ENCODE assay signal across 39 cellular contexts in genomic region chr3:69963643-69964042, GRCh38. TPM values are rescaled to one million over a fixed set of nuclear protein-coding genes. Genes with fewer than 3 reads are reported as not detected.
"Had no signal": no experiment of that assay in that cellular context is flagged by ENCODE, and none has a peak within 500 bp of the region (broad histone marks: within the 10 kb centered on the region; RNA-seq: fewer than 3 reads in every experiment).

No MANE protein-coding gene starts in this region.

- H3K4me1 ChIP-seq: adrenal gland, ascending aorta, body of pancreas, breast epithelium had no signal

- H3K36me3 ChIP-seq: brain microvascular endothelial cell, breast epithelium had no signal

- H3K9me3 ChIP-seq: adrenal gland, ascending aorta, body of pancreas, breast epithelium had no signal

- H3K27ac ChIP-seq: adrenal gland, ascending aorta, body of pancreas, brain microvascular endothelial cell, breast epithelium had no signal

- ATAC-seq: activated naive CD4-positive, alpha-beta T cell treated with anti-CD3 and anti-CD28 coated beads, Interleukin-2, amount 50 U/mL, for 72 hours; activated naive CD8-positive, alpha-beta T cell treated with anti-CD3 and anti-CD28 coated beads, Interleukin-2, amount 50 U/mL, for 24 hours; activated T-cell treated with anti-CD3 and anti-CD28 coated beads, Interleukin-2, amount 50 U/mL, for 4 hours; activated T-cell treated with anti-CD3 and anti-CD28 coated beads, Interleukin-2, amount 50 U/mL, for 72 hours; activated T-helper 17 cell treated with anti-CD3 and anti-CD28 coated beads, Interleukin-2, amount 50 U/mL, for 72 hours; body of pancreas had no signal

- H3K27me3 ChIP-seq: adrenal gland, ascending aorta, body of pancreas, brain microvascular endothelial cell, breast epithelium, cardiac muscle cell had no signal

- H3K4me3 ChIP-seq: adrenal gland, ascending aorta, body of pancreas, breast epithelium, cardiac muscle cell had no signal

- DNase-seq: activated effector memory CD4-positive, alpha-beta T cell treated with anti-CD3 and anti-CD28 coated beads, Interleukin-2, amount 50 U/mL, for 16 hours; activated effector memory CD4-positive, alpha-beta T cell treated with Interleukin-2 at 50 U/mL for 16 hours; activated gamma-delta T cell; activated gamma-delta T cell treated with Interleukin-2 at 50 U/mL for 16 hours; activated naive CD4-positive, alpha-beta T cell; activated naive CD4-positive, alpha-beta T cell treated with anti-CD3 and anti-CD28 coated beads for 36 hours; activated naive CD4-positive, alpha-beta T cell treated with anti-CD3 and anti-CD28 coated beads, Interleukin-2, amount 10 ng/mL, durations not matched to agents 7 days and 5 days; activated naive CD4-positive, alpha-beta T cell treated with anti-CD3 and anti-CD28 coated beads, Interleukin-2, amount 50 U/mL, for 16 hours; activated naive CD4-positive, alpha-beta T cell treated with Interleukin-2 at 50 U/mL for 16 hours; activated naive CD8-positive, alpha-beta T cell treated with anti-CD3 and anti-CD28 coated beads for 36 hours; activated naive CD8-positive, alpha-beta T cell treated with anti-CD3 and anti-CD28 coated beads, Interleukin-2, amount 10 ng/mL, durations not matched to agents 7 days and 5 days; activated naive CD8-positive, alpha-beta T cell treated with anti-CD3 and anti-CD28 coated beads, Interleukin-2, amount 50 U/mL, for 24 hours; activated T-cell treated with anti-CD3 and anti-CD28 coated beads, Interleukin-2, amount 50 U/mL, for 1 hour; activated T-cell treated with anti-CD3 and anti-CD28 coated beads, Interleukin-2, amount 50 U/mL, for 24 hours; activated T-cell treated with anti-CD3 and anti-CD28 coated beads, Interleukin-2, amount 50 U/mL, for 4 hours; activated T-cell treated with anti-CD3 and anti-CD28 coated beads, Interleukin-2, amount 50 U/mL, for 48 hours; activated T-cell treated with anti-CD3 and anti-CD28 coated beads, Interleukin-2, amount 50 U/mL, for 72 hours; adrenal gland; amniotic stem cell; amygdala; anterior cingulate cortex; aorta; body of pancreas; brain microvascular endothelial cell; caudate nucleus; central memory CD4-positive, alpha-beta T cell; cerebellar nuclear complex had no signal

RNA-seq across cellular contexts. Expression of gene SAMMSON, which starts 35.9 kb away (rescaled TPM):
- total RNA-seq: activated naive CD4-positive, alpha-beta T cell treated with anti-CD3 and anti-CD28 coated beads for 36 hours; activated naive CD4-positive, alpha-beta T cell treated with anti-CD3 and anti-CD28 coated beads, Interleukin-2, amount 50 U/mL, for 72 hours; activated naive CD8-positive, alpha-beta T cell treated with anti-CD3 and anti-CD28 coated beads for 36 hours; activated naive CD8-positive, alpha-beta T cell treated with anti-CD3 and anti-CD28 coated beads, Interleukin-2, amount 10 ng/mL, durations not matched to agents 7 days and 5 days; activated T-cell treated with anti-CD3 and anti-CD28 coated beads, Interleukin-2, amount 50 U/mL, for 4 hours; activated T-cell treated with anti-CD3 and anti-CD28 coated beads, Interleukin-2, amount 50 U/mL, for 72 hours; activated T-helper 1 cell treated with anti-CD3 and anti-CD28 coated beads, Interleukin-12 subunit alpha, Interleukin-12 subunit beta, Interleukin-2, Interleukin-4 antibody, amounts not matched to agents 30 ng/mL and 10 ng/mL and 1 ng/mL, durations not matched to agents 14 hours and 24 hours and 36 hours; activated T-helper 17 cell treated with anti-CD3 and anti-CD28 coated beads, Interleukin-2, amount 50 U/mL, for 72 hours; activated T-helper 2 cell treated with anti-CD3 and anti-CD28 coated beads, Interferon-gamma antibody, Interleukin-2, Interleukin-4, amounts not matched to agents 10 μg/mL and 5 μg/mL and 100 μg/mL, durations not matched to agents 14 hours and 24 hours and 36 hours; adrenal gland; astrocyte; bronchial epithelial cell; cerebellum; chondrocyte had no signal
- polyA plus RNA-seq: adipose tissue, adrenal gland, cardiac muscle cell had no signal
